In the genomic region with DNA sequence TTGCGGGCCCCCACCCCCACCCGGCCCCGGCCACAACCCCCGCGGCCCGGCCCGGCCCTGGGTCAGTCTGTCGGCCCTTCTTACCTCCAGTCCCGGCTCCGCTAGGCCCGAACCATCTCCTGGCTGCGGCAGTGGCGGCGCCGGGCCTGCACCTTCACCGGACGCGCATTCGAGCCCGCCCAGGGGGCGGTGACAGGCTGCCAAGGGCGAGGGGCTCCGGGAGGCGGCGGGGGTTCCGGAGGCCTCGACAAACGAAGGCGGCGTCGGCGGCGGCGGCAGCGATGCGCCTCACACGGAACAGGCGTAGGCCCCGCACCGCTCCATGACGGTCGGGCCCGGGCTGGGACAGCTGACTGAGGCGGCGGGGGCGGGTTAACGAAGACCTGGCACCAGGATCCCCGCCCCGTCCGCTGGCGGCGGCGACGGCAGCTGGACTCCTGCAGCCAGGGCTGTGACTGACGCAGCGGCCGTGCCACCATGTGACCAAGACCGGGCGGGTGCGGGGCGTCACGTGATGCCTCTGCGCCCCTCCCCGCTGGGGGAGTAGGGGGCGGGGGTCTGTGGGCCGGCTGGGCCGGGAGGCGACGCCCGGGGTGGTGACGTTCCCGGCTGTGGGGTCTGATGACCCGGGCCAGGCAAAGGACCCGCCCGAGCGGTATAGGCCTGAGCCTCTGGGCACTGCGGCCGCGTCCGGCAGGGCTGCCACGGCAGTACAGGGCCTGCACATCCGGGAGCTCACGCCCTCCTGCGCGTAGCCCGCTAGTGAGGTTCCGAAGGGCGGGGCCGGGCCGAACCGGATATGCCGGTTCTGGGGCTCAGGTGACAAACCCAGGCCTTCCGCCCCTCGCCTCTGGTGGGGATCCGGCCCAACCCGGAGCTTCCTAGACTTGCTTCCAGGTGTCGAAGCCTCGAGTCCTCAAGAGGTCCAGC, we compare ENCODE assay signal across 7 cellular contexts.
DNase-seq lines count a peak whose midpoint lies in the region; ATAC-seq and TF ChIP-seq lines count a peak whose summit lies in the region.

A gene with protein sequence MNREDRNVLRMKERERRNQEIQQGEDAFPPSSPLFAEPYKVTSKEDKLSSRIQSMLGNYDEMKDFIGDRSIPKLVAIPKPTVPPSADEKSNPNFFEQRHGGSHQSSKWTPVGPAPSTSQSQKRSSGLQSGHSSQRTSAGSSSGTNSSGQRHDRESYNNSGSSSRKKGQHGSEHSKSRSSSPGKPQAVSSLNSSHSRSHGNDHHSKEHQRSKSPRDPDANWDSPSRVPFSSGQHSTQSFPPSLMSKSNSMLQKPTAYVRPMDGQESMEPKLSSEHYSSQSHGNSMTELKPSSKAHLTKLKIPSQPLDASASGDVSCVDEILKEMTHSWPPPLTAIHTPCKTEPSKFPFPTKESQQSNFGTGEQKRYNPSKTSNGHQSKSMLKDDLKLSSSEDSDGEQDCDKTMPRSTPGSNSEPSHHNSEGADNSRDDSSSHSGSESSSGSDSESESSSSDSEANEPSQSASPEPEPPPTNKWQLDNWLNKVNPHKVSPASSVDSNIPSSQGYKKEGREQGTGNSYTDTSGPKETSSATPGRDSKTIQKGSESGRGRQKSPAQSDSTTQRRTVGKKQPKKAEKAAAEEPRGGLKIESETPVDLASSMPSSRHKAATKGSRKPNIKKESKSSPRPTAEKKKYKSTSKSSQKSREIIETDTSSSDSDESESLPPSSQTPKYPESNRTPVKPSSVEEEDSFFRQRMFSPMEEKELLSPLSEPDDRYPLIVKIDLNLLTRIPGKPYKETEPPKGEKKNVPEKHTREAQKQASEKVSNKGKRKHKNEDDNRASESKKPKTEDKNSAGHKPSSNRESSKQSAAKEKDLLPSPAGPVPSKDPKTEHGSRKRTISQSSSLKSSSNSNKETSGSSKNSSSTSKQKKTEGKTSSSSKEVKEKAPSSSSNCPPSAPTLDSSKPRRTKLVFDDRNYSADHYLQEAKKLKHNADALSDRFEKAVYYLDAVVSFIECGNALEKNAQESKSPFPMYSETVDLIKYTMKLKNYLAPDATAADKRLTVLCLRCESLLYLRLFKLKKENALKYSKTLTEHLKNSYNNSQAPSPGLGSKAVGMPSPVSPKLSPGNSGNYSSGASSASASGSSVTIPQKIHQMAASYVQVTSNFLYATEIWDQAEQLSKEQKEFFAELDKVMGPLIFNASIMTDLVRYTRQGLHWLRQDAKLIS (minus strand): TSS at position 460 of the 930 bp plus-strand sequence. CDS start 26,445 bp downstream, outside the sequence.

- H3K4me3 ChIP-seq in retinal pigment epithelial cell (ENCODE audit: low read length) = peak within 1 kb of the TSS; percentile 83

- ATAC-seq in GM18499 (IDR thresholded peaks at IDR 0.05; ENCODE audit: insufficient read depth, unreplicated experiment) = peak; percentile 72
- peak; percentile 90 for ATAC-seq in HG02884 (IDR thresholded peaks at IDR 0.05; ENCODE audit: unreplicated experiment)

- DNase-seq in NCI-H187 (lab: John Stamatoyannopoulos, UW) = peak; percentile 74 to 93
- DNase-seq in T-helper 9 cell = peak; percentile 76
- peak; percentile 99 for DNase-seq in astrocyte of the hippocampus (ENCODE audit: low read depth, low spot score)
- DNase-seq in hippocampal formation (lab: John Stamatoyannopoulos, UW) = peak; percentile 90 to 96
- peak; percentile 87 for DNase-seq in retinal pigment epithelial cell (ENCODE audit: low read depth)

- TF ChIP-seq CTCF in retinal pigment epithelial cell (conservative IDR thresholded peaks at IDR 0.05; ENCODE audit: low read depth, low read length) = no peak

Comparison
In these comparisons a context has a peak if more than half of its experiments do, and no peak if none do; other contexts are left out.
1. Peak in every context shown above with its lines: DNase-seq, ATAC-seq and H3K4me3 ChIP-seq.